Comparison of ENCODE assay signal across 1 cellular context in genomic region chr4:118974758-118975157, GRCh38.
TF ChIP-seq lines count a peak whose summit lies in the region.

No MANE protein-coding gene starts in this region.

TF ChIP-seq in HepG2, 621 proteins besides CTCF, POLR2A, EP300 and RAD21 (continued from another document):
- TF ChIP-seq SNAPC4 (CRISPR knock-in tag; IDR thresholded peaks at IDR 0.05) (no peak), ZNF564 (CRISPR knock-in tag; IDR thresholded peaks at IDR 0.05) (no peak), PBX3 (CRISPR knock-in tag; IDR thresholded peaks at IDR 0.05; ENCODE audit: borderline replicate concordance) (no peak), BATF2 (CRISPR knock-in tag; IDR thresholded peaks at IDR 0.05) (no peak), ZNF703 (CRISPR knock-in tag; IDR thresholded peaks at IDR 0.05; ENCODE audit: borderline replicate concordance) (no peak), ZNF670 (CRISPR knock-in tag; IDR thresholded peaks at IDR 0.05; ENCODE audit: borderline replicate concordance) (no peak), MYC (CRISPR knock-in tag; IDR thresholded peaks at IDR 0.05; ENCODE audit: borderline replicate concordance) (no peak)
